Comparison of ENCODE assay signal across 17 cellular contexts in genomic region chr6:139378226-139378625, GRCh38. TPM values are rescaled to one million over a fixed set of nuclear protein-coding genes. Genes with fewer than 3 reads are reported as not detected.
DNase-seq lines count a peak whose midpoint lies in the region; ATAC-seq and TF ChIP-seq lines count a peak whose summit lies in the region.
"Had no signal": no experiment of that assay in that cellular context is flagged by ENCODE, and none has a peak within 500 bp of the region (broad histone marks: within the 10 kb centered on the region; RNA-seq: fewer than 3 reads in every experiment).

No MANE protein-coding gene starts in this region.

- no peak overlapping the region for H3K9ac ChIP-seq in PC-3 (ENCODE audit: low read length)
- H3K9ac ChIP-seq: BLaER1, KMS-11 had no signal

- H3F3A ChIP-seq in PC-3 (ENCODE audit: low read length, unreplicated experiment): no peaks in the 10 kb centered on the region

- TF ChIP-seq CTCF in PC-3 (conservative IDR thresholded peaks at IDR 0.05; ENCODE audit: low read depth, low read length): no peak
- no peak for TF ChIP-seq CTCF in epithelial cell of esophagus (IDR thresholded peaks at IDR 0.05; ENCODE audit: insufficient read depth, low read depth, low read length, missing control alignments)
- TF ChIP-seq CTCF in neutrophil (IDR thresholded peaks at IDR 0.05): no peak
- no peak for TF ChIP-seq CTCF in A673 (conservative IDR thresholded peaks at IDR 0.05; ENCODE audit: low read depth, low read length)

- ATAC-seq in PC-3 (no peak), HG03159 (IDR thresholded peaks at IDR 0.05; ENCODE audit: unreplicated experiment) (no peak)

- DNase-seq in Caki2 (ENCODE audit: low read depth) (peak; percentile 9), PC-3 (no peak), epithelial cell of esophagus (ENCODE audit: low read depth) (peak; percentile 51), A673 (ENCODE audit: low spot score) (no peak), SW 1271 (lab: John Stamatoyannopoulos, UW) (no peak)
- DNase-seq: H9, NCI-H1417, NCI-H1930, NCI-H2171, NCI-H774 had no signal

- no peaks in the 10 kb centered on the region; the same call in 1 of the 2 replicates for H4K20me1 ChIP-seq in PC-3 (ENCODE audit: low read length)

- CTCF ChIA-PET in PC-3 (lab: Charles Lee): no interaction called here
- CTCF ChIA-PET in A673 (lab: Charles Lee): no interaction called here

- H2AFZ ChIP-seq in PC-3 (ENCODE audit: low read length): no peak overlapping the region

- POLR2A ChIA-PET in PC-3 (lab: Charles Lee; ENCODE audit: unreplicated experiment) (no interaction called here), A673 (lab: Charles Lee; ENCODE audit: low non-redundant PET) (no interaction called here)

- peaks cover 12% of the 10 kb centered on the region for H3K79me2 ChIP-seq in PC-3 (ENCODE audit: low read length)

- no TSS peak for BruUV-seq in PC-3 (replicated peaks; lab: Mats Ljungman, UMichigan)
- BruUV-seq in A673 (replicated peaks; lab: Mats Ljungman, UMichigan): no TSS peak

- H3K4me1 ChIP-seq in PC-3 (ENCODE audit: insufficient read depth, low read length) (peaks cover 26% of the 10 kb centered on the region), neutrophil (ENCODE audit: control insufficient read depth in 1 of 2, insufficient read depth in 1 of 2, low read depth in 1 of 2, low read length in 1 of 2) (peaks cover 60 to 64% of the 10 kb centered on the region in 2 experiments), A673 (ENCODE audit: insufficient read depth, low read length, poor library complexity, severe bottlenecking) (peaks cover 7% of the 10 kb centered on the region)

- H3K27ac ChIP-seq in PC-3 (ENCODE audit: low read length) (no peak overlapping the region), neutrophil (peak overlapping the region; percentile 67), A673 (ENCODE audit: low read depth, low read length, poor library complexity, severe bottlenecking) (no peak overlapping the region)
- H3K27ac ChIP-seq: BLaER1, HL-60, KMS-11 had no signal

- intact Hi-C loops in PC-3 (cut with micrococcal nuclease) (loop anchor here (5.0 to 10.0 kb wide), 6 partner anchors 187 to 1467 kb away; no protein-coding TSS in a partner anchor), A673 (cut with micrococcal nuclease; ENCODE audit: unreplicated experiment) (loop anchor here (10.0 kb wide), 1 partner anchor 1547 kb away; no protein-coding TSS in a partner anchor)

- no peaks in the 10 kb centered on the region for H3K9me2 ChIP-seq in PC-3 (replicated peaks; ENCODE audit: low read length)

- H3K9me3 ChIP-seq in PC-3 (ENCODE audit: low read length) (no peaks in the 10 kb centered on the region), neutrophil (no peaks in the 10 kb centered on the region), A673 (ENCODE audit: low read depth, low read length, poor library complexity, severe bottlenecking) (no peaks in the 10 kb centered on the region)
- H3K9me3 ChIP-seq: MG63, Peyer's patch had no signal

- in situ Hi-C loops in Caki2 (cut with HindIII; ENCODE audit: low pct_unique_long_range_greater_than_20kb, low sequenced_read_pairs): no loop called here

- H3K36me3 ChIP-seq in PC-3 (ENCODE audit: low read depth, low read length) (no peaks in the 10 kb centered on the region), neutrophil (no peaks in the 10 kb centered on the region), A673 (ENCODE audit: insufficient read depth, low read length, poor library complexity, severe bottlenecking) (peaks cover 10% of the 10 kb centered on the region)

- no peaks in the 10 kb centered on the region for H3K27me3 ChIP-seq in PC-3 (ENCODE audit: low read length)
- no peaks in the 10 kb centered on the region for H3K27me3 ChIP-seq in neutrophil
- no peaks in the 10 kb centered on the region for H3K27me3 ChIP-seq in A673 (replicated peaks; ENCODE audit: insufficient read depth, low read depth, low read length, poor library complexity)
- H3K27me3 ChIP-seq: BLaER1, MG63, Peyer's patch had no signal

- H3K4me3 ChIP-seq in PC-3 (ENCODE audit: low read length) (no peak overlapping the region), epithelial cell of esophagus (ENCODE audit: low read length) (no peak overlapping the region), neutrophil (ENCODE audit: low read depth in 1 of 2, low read length in 1 of 2) (no peak overlapping the region), A673 (ENCODE audit: low read depth, low read length, poor library complexity, severe bottlenecking) (no peak overlapping the region)
- H3K4me3 ChIP-seq: BLaER1, MG63, Peyer's patch had no signal

- H3K4me2 ChIP-seq in PC-3 (ENCODE audit: low read length): peak overlapping the region; percentile 44
- H3K4me2 ChIP-seq: BLaER1, KMS-11 had no signal

RNA-seq across cellular contexts. Expression of gene CITED2, which starts 3.8 kb away (rescaled TPM):
- total RNA-seq in Caki2 (2014; rRNA removed; shearing (Covaris generic); ENCODE audit: low replicate concordance): 132 and 165 TPM in 2 replicates
- total RNA-seq in PC-3 (2014; rRNA removed) (51.4 and 54.2 TPM in 2 replicates), A673 (2021) (365 and 437 TPM in 2 replicates)

Comparison
In these comparisons a context has a peak if more than half of its experiments do, and no peak if none do; other contexts are left out.
1. DNase-seq: peak in Caki2 (single experiment) and epithelial cell of esophagus (single experiment); none in PC-3 (single experiment), A673 (single experiment) and SW 1271 (0 of 2).